ENCODE assay signal across 1 cellular context in genomic region chr20:47318596-47319516, GRCh38.
TF ChIP-seq lines count a peak whose summit lies in the region.

No MANE protein-coding gene starts in this region.

TF ChIP-seq in HepG2, 621 proteins besides CTCF, POLR2A, EP300 and RAD21 (continued from another document and continues in another):
- TF ChIP-seq, protein P1, sequence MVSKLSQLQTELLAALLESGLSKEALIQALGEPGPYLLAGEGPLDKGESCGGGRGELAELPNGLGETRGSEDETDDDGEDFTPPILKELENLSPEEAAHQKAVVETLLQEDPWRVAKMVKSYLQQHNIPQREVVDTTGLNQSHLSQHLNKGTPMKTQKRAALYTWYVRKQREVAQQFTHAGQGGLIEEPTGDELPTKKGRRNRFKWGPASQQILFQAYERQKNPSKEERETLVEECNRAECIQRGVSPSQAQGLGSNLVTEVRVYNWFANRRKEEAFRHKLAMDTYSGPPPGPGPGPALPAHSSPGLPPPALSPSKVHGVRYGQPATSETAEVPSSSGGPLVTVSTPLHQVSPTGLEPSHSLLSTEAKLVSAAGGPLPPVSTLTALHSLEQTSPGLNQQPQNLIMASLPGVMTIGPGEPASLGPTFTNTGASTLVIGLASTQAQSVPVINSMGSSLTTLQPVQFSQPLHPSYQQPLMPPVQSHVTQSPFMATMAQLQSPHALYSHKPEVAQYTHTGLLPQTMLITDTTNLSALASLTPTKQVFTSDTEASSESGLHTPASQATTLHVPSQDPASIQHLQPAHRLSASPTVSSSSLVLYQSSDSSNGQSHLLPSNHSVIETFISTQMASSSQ (IDR thresholded peaks at IDR 0.05; ENCODE audit: low read depth), result no peak
- TF ChIP-seq, protein P1 (CRISPR knock-in tag; IDR thresholded peaks at IDR 0.05; ENCODE audit: borderline replicate concordance), result no peak
- TF ChIP-seq NR3C1 (CRISPR knock-in tag; IDR thresholded peaks at IDR 0.05) (no peak), ZNF280B (CRISPR knock-in tag; IDR thresholded peaks at IDR 0.05; ENCODE audit: borderline replicate concordance) (peak; percentile 38), NFATC3 (CRISPR knock-in tag; IDR thresholded peaks at IDR 0.05) (0 out of 2 replicates have a peak, but pooled peaks have one; percentile 45), ZNF367 (CRISPR knock-in tag; IDR thresholded peaks at IDR 0.05; ENCODE audit: borderline replicate concordance) (no peak), HOXA5 (CRISPR knock-in tag; IDR thresholded peaks at IDR 0.05) (peak; percentile 52; the same call in 1 of the 2 replicates), ZNF713 (CRISPR knock-in tag; IDR thresholded peaks at IDR 0.05) (no peak), SNAPC2 (CRISPR knock-in tag; IDR thresholded peaks at IDR 0.05) (no peak), SETDB1 (CRISPR knock-in tag; IDR thresholded peaks at IDR 0.05; ENCODE audit: borderline replicate concordance) (no peak), MIER3 (CRISPR knock-in tag; IDR thresholded peaks at IDR 0.05; ENCODE audit: borderline replicate concordance) (no peak), ZNF251 (CRISPR knock-in tag; IDR thresholded peaks at IDR 0.05) (no peak), ZSCAN22 (CRISPR knock-in tag; IDR thresholded peaks at IDR 0.05) (no peak), ARNT (IDR thresholded peaks at IDR 0.05) (no peak), ZC3H4 (CRISPR knock-in tag; IDR thresholded peaks at IDR 0.05; ENCODE audit: borderline replicate concordance) (0 out of 2 replicates have a peak, but pooled peaks have one; percentile 18), GFI1 (CRISPR knock-in tag; IDR thresholded peaks at IDR 0.05; ENCODE audit: borderline replicate concordance) (no peak), XRCC5 (optimal IDR thresholded peaks at IDR 0.05; ENCODE audit: low read length) (no peak), ERF (CRISPR knock-in tag; IDR thresholded peaks at IDR 0.05) (0 out of 2 replicates have a peak, but pooled peaks have one; percentile 23), CCAR2 (optimal IDR thresholded peaks at IDR 0.05; ENCODE audit: low read depth, low read length) (no peak), RXRB (CRISPR knock-in tag; IDR thresholded peaks at IDR 0.05; ENCODE audit: borderline replicate concordance) (no peak), SALL2 (CRISPR knock-in tag; IDR thresholded peaks at IDR 0.05) (0 out of 2 replicates have a peak, but pooled peaks have one; percentile 54), RNF2 (conservative IDR thresholded peaks at IDR 0.05; ENCODE audit: low read depth) (no peak), ARID2 (CRISPR knock-in tag; IDR thresholded peaks at IDR 0.05; ENCODE audit: borderline replicate concordance) (no peak), ZBTB34 (CRISPR knock-in tag; IDR thresholded peaks at IDR 0.05) (no peak), ZBTB21 (CRISPR knock-in tag; IDR thresholded peaks at IDR 0.05) (no peak), ELK4 (CRISPR knock-in tag; IDR thresholded peaks at IDR 0.05; ENCODE audit: borderline replicate concordance) (no peak), BRF2 (CRISPR knock-in tag; IDR thresholded peaks at IDR 0.05) (no peak), GLI4 (CRISPR knock-in tag; IDR thresholded peaks at IDR 0.05; ENCODE audit: borderline replicate concordance) (peak; percentile 72; the same call in 1 of the 2 replicates), ATRX (CRISPR knock-in tag; IDR thresholded peaks at IDR 0.05; ENCODE audit: borderline replicate concordance) (no peak), ZNF510 (CRISPR knock-in tag; IDR thresholded peaks at IDR 0.05; ENCODE audit: low read depth) (no peak), ZNF33A (CRISPR knock-in tag; IDR thresholded peaks at IDR 0.05; ENCODE audit: borderline replicate concordance) (0 out of 2 replicates have a peak, but pooled peaks have one; percentile 13), POGZ (CRISPR knock-in tag; IDR thresholded peaks at IDR 0.05) (no peak), ZFP1 (CRISPR knock-in tag; IDR thresholded peaks at IDR 0.05) (no peak), DMAP1 (CRISPR knock-in tag; IDR thresholded peaks at IDR 0.05) (peak; percentile 16; the same call in 1 of the 2 replicates), CEBPZ (IDR thresholded peaks at IDR 0.05; ENCODE audit: low read length) (no peak), THAP9 (CRISPR knock-in tag; IDR thresholded peaks at IDR 0.05; ENCODE audit: borderline replicate concordance) (peak; percentile 76; the same call in 1 of the 2 replicates), ZKSCAN8 (CRISPR knock-in tag; IDR thresholded peaks at IDR 0.05; ENCODE audit: borderline replicate concordance) (0 out of 2 replicates have a peak, but pooled peaks have one; percentile 0), RBM22 (optimal IDR thresholded peaks at IDR 0.05; ENCODE audit: low read length) (peak; percentile 51)
- TF ChIP-seq, protein P2, sequence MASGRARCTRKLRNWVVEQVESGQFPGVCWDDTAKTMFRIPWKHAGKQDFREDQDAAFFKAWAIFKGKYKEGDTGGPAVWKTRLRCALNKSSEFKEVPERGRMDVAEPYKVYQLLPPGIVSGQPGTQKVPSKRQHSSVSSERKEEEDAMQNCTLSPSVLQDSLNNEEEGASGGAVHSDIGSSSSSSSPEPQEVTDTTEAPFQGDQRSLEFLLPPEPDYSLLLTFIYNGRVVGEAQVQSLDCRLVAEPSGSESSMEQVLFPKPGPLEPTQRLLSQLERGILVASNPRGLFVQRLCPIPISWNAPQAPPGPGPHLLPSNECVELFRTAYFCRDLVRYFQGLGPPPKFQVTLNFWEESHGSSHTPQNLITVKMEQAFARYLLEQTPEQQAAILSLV (CRISPR knock-in tag; IDR thresholded peaks at IDR 0.05; ENCODE audit: borderline replicate concordance), result no peak
- TF ChIP-seq, protein P3, sequence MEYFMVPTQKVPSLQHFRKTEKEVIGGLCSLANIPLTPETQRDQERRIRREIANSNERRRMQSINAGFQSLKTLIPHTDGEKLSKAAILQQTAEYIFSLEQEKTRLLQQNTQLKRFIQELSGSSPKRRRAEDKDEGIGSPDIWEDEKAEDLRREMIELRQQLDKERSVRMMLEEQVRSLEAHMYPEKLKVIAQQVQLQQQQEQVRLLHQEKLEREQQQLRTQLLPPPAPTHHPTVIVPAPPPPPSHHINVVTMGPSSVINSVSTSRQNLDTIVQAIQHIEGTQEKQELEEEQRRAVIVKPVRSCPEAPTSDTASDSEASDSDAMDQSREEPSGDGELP (IDR thresholded peaks at IDR 0.05; ENCODE audit: borderline replicate concordance, low read depth), result no peak
- TF ChIP-seq, protein P4, sequence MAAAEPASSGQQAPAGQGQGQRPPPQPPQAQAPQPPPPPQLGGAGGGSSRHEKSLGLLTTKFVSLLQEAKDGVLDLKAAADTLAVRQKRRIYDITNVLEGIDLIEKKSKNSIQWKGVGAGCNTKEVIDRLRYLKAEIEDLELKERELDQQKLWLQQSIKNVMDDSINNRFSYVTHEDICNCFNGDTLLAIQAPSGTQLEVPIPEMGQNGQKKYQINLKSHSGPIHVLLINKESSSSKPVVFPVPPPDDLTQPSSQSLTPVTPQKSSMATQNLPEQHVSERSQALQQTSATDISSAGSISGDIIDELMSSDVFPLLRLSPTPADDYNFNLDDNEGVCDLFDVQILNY (CRISPR knock-in tag; conservative IDR thresholded peaks at IDR 0.05), result 0 out of 2 replicates have a peak, but pooled peaks have one; percentile 13
